21 cellular contexts compared by ENCODE assay signal in the genomic region with DNA sequence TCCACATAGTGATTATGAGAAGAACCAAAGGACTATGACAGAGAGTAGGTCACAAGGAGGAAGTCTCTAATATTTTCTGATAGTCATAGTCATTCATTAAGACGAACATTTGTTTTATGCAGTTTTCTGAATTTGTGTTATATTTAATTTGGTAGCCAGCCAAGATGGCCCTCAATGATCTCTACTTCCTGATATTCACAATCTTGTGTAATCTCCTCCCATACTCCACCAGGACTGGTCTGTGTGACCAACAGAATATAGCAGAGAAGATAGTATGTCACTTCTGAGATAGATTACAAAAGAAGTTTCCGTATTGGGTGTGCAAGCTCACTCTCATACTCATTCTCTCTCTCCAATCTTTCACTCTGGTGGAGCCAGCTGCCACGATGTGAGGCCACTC. TPM values are rescaled to one million over a fixed set of nuclear protein-coding genes. Genes with fewer than 3 reads are reported as not detected.
DNase-seq lines count a peak whose midpoint lies in the region; ATAC-seq and TF ChIP-seq lines count a peak whose summit lies in the region.
"Had no signal": no experiment of that assay in that cellular context is flagged by ENCODE, and none has a peak within 500 bp of the region (broad histone marks: within the 10 kb centered on the region; RNA-seq: fewer than 3 reads in every experiment).

No MANE protein-coding gene starts in this region.

- TF ChIP-seq CTCF in choroid plexus epithelial cell (conservative IDR thresholded peaks at IDR 0.05; ENCODE audit: low read depth, low read length) (no peak), left lung (IDR thresholded peaks at IDR 0.05) (no peak), glutamatergic neuron (IDR thresholded peaks at IDR 0.05; ENCODE audit: partially characterized antibody, unreplicated experiment) (no peak)

- intact Hi-C loops in left lung (cut with DNase I): no loop called here

- H3K4me1 ChIP-seq in left lung: no peaks in the 10 kb centered on the region

- no peak overlapping the region for H3K27ac Mint-ChIP-seq in glutamatergic neuron (ENCODE audit: unreplicated experiment)
- H3K27ac Mint-ChIP-seq: HFFc6 had no signal

- peaks cover 8% of the 10 kb centered on the region for H3K36me3 Mint-ChIP-seq in glutamatergic neuron (ENCODE audit: unreplicated experiment)

- DNase-seq in SIG-M5 treated with dmso at 0.1 percent for 504 hours (lab: John Stamatoyannopoulos, UW; ENCODE audit: unreplicated experiment) (peak; percentile 0), SIG-M5 (lab: John Stamatoyannopoulos, UW) (no peak), choroid plexus epithelial cell (ENCODE audit: low read depth) (peak; percentile 34), left lung (no peak), glutamatergic neuron (no peak), RPMI8226 (no peak)
- DNase-seq in activated CD8-positive, alpha-beta memory T cell treated with anti-CD3 and anti-CD28 coated beads, Interleukin-2, amount 50 U/mL, for 4 hours: no peak
- DNase-seq: DMS79, H9, HFFc6, Karpas-422, NCI-H1092 treated with DMSO at 0.1 percent for 48 hours, NCI-H1436 treated with DMSO at 0.1 percent for 48 hours, NCI-H1930, NCI-H524 treated with DMSO at 0.1 percent for 48 hours, NCI-H82, OCI-M1, Right ventricle myocardium superior, SW 1271 had no signal

- H3K9me3 Mint-ChIP-seq in glutamatergic neuron (ENCODE audit: unreplicated experiment): no peaks in the 10 kb centered on the region
- H3K9me3 Mint-ChIP-seq: H9, HFFc6 had no signal

- ATAC-seq in left lung: peak; percentile 16

- H3K9me3 ChIP-seq in left lung: no peaks in the 10 kb centered on the region

- H3K4me3 ChIP-seq in choroid plexus epithelial cell (ENCODE audit: low read depth, low read length) (no peak overlapping the region), left lung (no peak overlapping the region)
- H3K4me3 ChIP-seq: SK-N-MC had no signal

- H3K4me3 Mint-ChIP-seq in glutamatergic neuron (ENCODE audit: unreplicated experiment): no peak overlapping the region
- H3K4me3 Mint-ChIP-seq: H9, HFFc6 had no signal

- H3K36me3 ChIP-seq in left lung: peaks cover 0 to 20% of the 10 kb centered on the region in 2 donors

- no peak overlapping the region for H3K27ac ChIP-seq in left lung
- H3K27ac ChIP-seq: C4-2B, SK-N-MC had no signal

- H3K4me1 Mint-ChIP-seq in glutamatergic neuron (ENCODE audit: low read depth, unreplicated experiment): no peaks in the 10 kb centered on the region

- peaks cover 1% of the 10 kb centered on the region for H3K27me3 Mint-ChIP-seq in glutamatergic neuron (ENCODE audit: unreplicated experiment)

- no peaks in the 10 kb centered on the region for H3K27me3 ChIP-seq in left lung

RNA-seq across cellular contexts. Expression of a gene that starts 30.8 kb away (rescaled TPM):
- total RNA-seq in left lung (10 to 100 TPM; 27.5 to 32.9 TPM), glutamatergic neuron (ENCODE audit: unreplicated experiment) (45.1 TPM)

Comparison
In these comparisons a context has a peak if more than half of its experiments do, and no peak if none do; other contexts are left out.
1. DNase-seq: peak in SIG-M5 treated with dmso at 0.1 percent for 504 hours (single experiment) and choroid plexus epithelial cell (single experiment); none in SIG-M5 (single experiment), left lung (0 of 2), glutamatergic neuron (single experiment), RPMI8226 (single experiment) and activated CD8-positive, alpha-beta memory T cell treated with anti-CD3 and anti-CD28 coated beads, Interleukin-2, amount 50 U/mL, for 4 hours (single experiment).